Comparison of ENCODE assay signal across 1 cellular context in the genomic region with DNA sequence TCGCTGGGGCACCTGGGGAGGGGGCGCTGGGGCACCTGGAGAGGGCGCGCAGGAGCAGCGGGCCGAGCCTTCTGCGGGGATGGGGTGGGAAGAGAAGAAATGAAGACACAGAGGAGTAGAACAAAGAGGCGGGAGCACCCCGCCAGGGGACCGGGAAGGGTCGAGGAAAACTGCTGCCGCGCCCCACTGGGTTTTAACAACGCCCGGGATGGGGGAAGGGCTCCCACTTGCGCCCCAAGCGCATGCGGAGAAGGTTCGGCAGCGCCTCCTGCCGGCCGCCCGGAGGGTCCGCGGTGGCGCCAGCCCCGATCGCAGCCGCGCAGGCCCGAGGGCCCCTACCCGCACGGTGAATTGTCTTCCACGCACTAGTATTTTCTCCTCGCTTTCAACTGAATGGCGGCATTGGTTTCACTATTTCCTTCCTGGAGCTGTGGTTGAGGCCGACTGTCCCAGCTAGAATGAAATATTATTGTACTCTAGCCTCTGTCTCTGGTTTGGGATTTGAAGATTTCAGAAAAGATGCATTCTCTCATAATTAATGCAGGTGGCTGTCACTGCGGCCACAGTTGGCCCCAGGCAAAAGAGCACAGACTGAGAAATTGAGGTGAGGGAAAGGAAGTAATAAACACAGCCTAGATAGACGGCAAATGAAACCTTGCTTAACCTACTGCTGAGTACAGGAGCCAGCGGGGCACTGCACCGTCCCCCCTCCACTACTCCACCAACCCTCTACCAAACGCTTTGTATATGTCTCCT.
TF ChIP-seq lines count a peak whose summit lies in the region.

No MANE protein-coding gene starts in this region.

TF ChIP-seq in K562, 482 proteins besides CTCF, POLR2A, EP300 and RAD21 (continued from another document and continues in another):
- TF ChIP-seq USF2 (CRISPR knock-in tag; IDR thresholded peaks at IDR 0.05) (no peak), MYBL2 (IDR thresholded peaks at IDR 0.05; ENCODE audit: low read depth) (no peak), MYBL2 (CRISPR knock-in tag; IDR thresholded peaks at IDR 0.05; ENCODE audit: borderline replicate concordance) (no peak), CREBBP (IDR thresholded peaks at IDR 0.05; ENCODE audit: low read depth, low read length) (no peak), TEAD4 (IDR thresholded peaks at IDR 0.05; ENCODE audit: low read length) (no peak), TEAD4 (CRISPR knock-in tag; IDR thresholded peaks at IDR 0.05; ENCODE audit: borderline replicate concordance) (no peak), XRCC4 (IDR thresholded peaks at IDR 0.05; ENCODE audit: extremely low read depth, insufficient read depth, insufficient read length) (no peak), TAF15 (IDR thresholded peaks at IDR 0.05; ENCODE audit: low read depth, low read length) (no peak), MIER1 (IDR thresholded peaks at IDR 0.05; ENCODE audit: low read depth) (no peak), HDAC6 (IDR thresholded peaks at IDR 0.05; ENCODE audit: low read depth, low read length) (no peak), KDM4B (IDR thresholded peaks at IDR 0.05; ENCODE audit: borderline replicate concordance in 2 of 2, low read depth in 1 of 2) (peak in 1 of 2 experiments; percentile 31; a peak in 1 of 4 replicates), AFF1 (IDR thresholded peaks at IDR 0.05; ENCODE audit: low read depth in 1 of 2, partially characterized antibody in 2 of 2) (no peak), TCF7L2 (IDR thresholded peaks at IDR 0.05; ENCODE audit: low read depth, low read length) (no peak), NFIC (IDR thresholded peaks at IDR 0.05) (no peak), ELF2 (CRISPR knock-in tag; IDR thresholded peaks at IDR 0.05) (no peak), EZH2 (IDR thresholded peaks at IDR 0.05; ENCODE audit: borderline replicate concordance, low read depth, low read length) (no peak), CREB1 (IDR thresholded peaks at IDR 0.05) (no peak), CREB1 (CRISPR knock-in tag; IDR thresholded peaks at IDR 0.05) (no peak), NFATC3 (IDR thresholded peaks at IDR 0.05) (no peak), SAFB (IDR thresholded peaks at IDR 0.05; ENCODE audit: borderline replicate concordance, low read depth, low read length) (0 out of 2 replicates have a peak, but pooled peaks have one; percentile 43), HMG20A (CRISPR knock-in tag; conservative IDR thresholded peaks at IDR 0.05) (no peak), RBM39 (optimal IDR thresholded peaks at IDR 0.05; ENCODE audit: low read depth, low read length) (peak; percentile 34), KHSRP (IDR thresholded peaks at IDR 0.05) (no peak), SMC3 (conservative IDR thresholded peaks at IDR 0.05; ENCODE audit: insufficient read depth, low read depth, low read length) (peak; percentile 64), MTA2 (IDR thresholded peaks at IDR 0.05; ENCODE audit: low read depth) (no peak), TEAD2 (tag; IDR thresholded peaks at IDR 0.05) (no peak), ZNF134 (CRISPR knock-in tag; conservative IDR thresholded peaks at IDR 0.05) (no peak), CREM (IDR thresholded peaks at IDR 0.05; ENCODE audit: low read depth) (peak; percentile 63; the same call in 1 of the 2 replicates), ESRRA (IDR thresholded peaks at IDR 0.05; ENCODE audit: borderline replicate concordance, low read depth) (peak; percentile 70; the same call in 1 of the 2 replicates), GATA2 (CRISPR knock-in tag; IDR thresholded peaks at IDR 0.05) (no peak), DPF2 (IDR thresholded peaks at IDR 0.05) (peak; percentile 12; the same call in 1 of the 2 replicates), ZC3H4 (CRISPR knock-in tag; IDR thresholded peaks at IDR 0.05; ENCODE audit: borderline replicate concordance) (no peak), ZNF224 (CRISPR knock-in tag; IDR thresholded peaks at IDR 0.05) (no peak), ELF1 (tag; IDR thresholded peaks at IDR 0.05) (0 out of 2 replicates have a peak, but pooled peaks have one; percentile 18), ZNF274 (IDR thresholded peaks at IDR 0.05; ENCODE audit: borderline replicate concordance, low read depth, low read length) (no peak; the same call in 1 of the 2 replicates), ZNF184 (CRISPR knock-in tag; IDR thresholded peaks at IDR 0.05) (no peak), MBD2 (IDR thresholded peaks at IDR 0.05; ENCODE audit: borderline replicate concordance, low read depth) (no peak), XRCC3 (IDR thresholded peaks at IDR 0.05) (no peak), ZBTB1 (CRISPR knock-in tag; IDR thresholded peaks at IDR 0.05; ENCODE audit: borderline replicate concordance, low read depth) (no peak), SRF (CRISPR knock-in tag; IDR thresholded peaks at IDR 0.05) (no peak), ZSCAN32 (CRISPR knock-in tag; IDR thresholded peaks at IDR 0.05) (no peak), ATF2 (CRISPR knock-in tag; IDR thresholded peaks at IDR 0.05) (no peak)
- TF ChIP-seq, protein P1, sequence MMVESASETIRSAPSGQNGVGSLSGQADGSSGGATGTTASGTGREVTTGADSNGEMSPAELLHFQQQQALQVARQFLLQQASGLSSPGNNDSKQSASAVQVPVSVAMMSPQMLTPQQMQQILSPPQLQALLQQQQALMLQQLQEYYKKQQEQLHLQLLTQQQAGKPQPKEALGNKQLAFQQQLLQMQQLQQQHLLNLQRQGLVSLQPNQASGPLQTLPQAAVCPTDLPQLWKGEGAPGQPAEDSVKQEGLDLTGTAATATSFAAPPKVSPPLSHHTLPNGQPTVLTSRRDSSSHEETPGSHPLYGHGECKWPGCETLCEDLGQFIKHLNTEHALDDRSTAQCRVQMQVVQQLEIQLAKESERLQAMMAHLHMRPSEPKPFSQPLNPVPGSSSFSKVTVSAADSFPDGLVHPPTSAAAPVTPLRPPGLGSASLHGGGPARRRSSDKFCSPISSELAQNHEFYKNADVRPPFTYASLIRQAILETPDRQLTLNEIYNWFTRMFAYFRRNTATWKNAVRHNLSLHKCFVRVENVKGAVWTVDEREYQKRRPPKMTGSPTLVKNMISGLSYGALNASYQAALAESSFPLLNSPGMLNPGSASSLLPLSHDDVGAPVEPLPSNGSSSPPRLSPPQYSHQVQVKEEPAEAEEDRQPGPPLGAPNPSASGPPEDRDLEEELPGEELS (CRISPR knock-in tag; IDR thresholded peaks at IDR 0.05; ENCODE audit: borderline replicate concordance) = no peak
- TF ChIP-seq, protein P2, sequence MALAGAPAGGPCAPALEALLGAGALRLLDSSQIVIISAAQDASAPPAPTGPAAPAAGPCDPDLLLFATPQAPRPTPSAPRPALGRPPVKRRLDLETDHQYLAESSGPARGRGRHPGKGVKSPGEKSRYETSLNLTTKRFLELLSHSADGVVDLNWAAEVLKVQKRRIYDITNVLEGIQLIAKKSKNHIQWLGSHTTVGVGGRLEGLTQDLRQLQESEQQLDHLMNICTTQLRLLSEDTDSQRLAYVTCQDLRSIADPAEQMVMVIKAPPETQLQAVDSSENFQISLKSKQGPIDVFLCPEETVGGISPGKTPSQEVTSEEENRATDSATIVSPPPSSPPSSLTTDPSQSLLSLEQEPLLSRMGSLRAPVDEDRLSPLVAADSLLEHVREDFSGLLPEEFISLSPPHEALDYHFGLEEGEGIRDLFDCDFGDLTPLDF (CRISPR knock-in tag; IDR thresholded peaks at IDR 0.05) = no peak
- TF ChIP-seq, protein P3, sequence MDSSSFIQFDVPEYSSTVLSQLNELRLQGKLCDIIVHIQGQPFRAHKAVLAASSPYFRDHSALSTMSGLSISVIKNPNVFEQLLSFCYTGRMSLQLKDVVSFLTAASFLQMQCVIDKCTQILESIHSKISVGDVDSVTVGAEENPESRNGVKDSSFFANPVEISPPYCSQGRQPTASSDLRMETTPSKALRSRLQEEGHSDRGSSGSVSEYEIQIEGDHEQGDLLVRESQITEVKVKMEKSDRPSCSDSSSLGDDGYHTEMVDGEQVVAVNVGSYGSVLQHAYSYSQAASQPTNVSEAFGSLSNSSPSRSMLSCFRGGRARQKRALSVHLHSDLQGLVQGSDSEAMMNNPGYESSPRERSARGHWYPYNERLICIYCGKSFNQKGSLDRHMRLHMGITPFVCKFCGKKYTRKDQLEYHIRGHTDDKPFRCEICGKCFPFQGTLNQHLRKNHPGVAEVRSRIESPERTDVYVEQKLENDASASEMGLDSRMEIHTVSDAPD (CRISPR knock-in tag; IDR thresholded peaks at IDR 0.05) = no peak
- TF ChIP-seq, protein P4, sequence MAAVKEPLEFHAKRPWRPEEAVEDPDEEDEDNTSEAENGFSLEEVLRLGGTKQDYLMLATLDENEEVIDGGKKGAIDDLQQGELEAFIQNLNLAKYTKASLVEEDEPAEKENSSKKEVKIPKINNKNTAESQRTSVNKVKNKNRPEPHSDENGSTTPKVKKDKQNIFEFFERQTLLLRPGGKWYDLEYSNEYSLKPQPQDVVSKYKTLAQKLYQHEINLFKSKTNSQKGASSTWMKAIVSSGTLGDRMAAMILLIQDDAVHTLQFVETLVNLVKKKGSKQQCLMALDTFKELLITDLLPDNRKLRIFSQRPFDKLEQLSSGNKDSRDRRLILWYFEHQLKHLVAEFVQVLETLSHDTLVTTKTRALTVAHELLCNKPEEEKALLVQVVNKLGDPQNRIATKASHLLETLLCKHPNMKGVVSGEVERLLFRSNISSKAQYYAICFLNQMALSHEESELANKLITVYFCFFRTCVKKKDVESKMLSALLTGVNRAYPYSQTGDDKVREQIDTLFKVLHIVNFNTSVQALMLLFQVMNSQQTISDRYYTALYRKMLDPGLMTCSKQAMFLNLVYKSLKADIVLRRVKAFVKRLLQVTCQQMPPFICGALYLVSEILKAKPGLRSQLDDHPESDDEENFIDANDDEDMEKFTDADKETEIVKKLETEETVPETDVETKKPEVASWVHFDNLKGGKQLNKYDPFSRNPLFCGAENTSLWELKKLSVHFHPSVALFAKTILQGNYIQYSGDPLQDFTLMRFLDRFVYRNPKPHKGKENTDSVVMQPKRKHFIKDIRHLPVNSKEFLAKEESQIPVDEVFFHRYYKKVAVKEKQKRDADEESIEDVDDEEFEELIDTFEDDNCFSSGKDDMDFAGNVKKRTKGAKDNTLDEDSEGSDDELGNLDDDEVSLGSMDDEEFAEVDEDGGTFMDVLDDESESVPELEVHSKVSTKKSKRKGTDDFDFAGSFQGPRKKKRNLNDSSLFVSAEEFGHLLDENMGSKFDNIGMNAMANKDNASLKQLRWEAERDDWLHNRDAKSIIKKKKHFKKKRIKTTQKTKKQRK (IDR thresholded peaks at IDR 0.05; ENCODE audit: borderline replicate concordance, low read depth, low read length) = no peak
- TF ChIP-seq, protein P5, sequence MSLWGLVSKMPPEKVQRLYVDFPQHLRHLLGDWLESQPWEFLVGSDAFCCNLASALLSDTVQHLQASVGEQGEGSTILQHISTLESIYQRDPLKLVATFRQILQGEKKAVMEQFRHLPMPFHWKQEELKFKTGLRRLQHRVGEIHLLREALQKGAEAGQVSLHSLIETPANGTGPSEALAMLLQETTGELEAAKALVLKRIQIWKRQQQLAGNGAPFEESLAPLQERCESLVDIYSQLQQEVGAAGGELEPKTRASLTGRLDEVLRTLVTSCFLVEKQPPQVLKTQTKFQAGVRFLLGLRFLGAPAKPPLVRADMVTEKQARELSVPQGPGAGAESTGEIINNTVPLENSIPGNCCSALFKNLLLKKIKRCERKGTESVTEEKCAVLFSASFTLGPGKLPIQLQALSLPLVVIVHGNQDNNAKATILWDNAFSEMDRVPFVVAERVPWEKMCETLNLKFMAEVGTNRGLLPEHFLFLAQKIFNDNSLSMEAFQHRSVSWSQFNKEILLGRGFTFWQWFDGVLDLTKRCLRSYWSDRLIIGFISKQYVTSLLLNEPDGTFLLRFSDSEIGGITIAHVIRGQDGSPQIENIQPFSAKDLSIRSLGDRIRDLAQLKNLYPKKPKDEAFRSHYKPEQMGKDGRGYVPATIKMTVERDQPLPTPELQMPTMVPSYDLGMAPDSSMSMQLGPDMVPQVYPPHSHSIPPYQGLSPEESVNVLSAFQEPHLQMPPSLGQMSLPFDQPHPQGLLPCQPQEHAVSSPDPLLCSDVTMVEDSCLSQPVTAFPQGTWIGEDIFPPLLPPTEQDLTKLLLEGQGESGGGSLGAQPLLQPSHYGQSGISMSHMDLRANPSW (CRISPR knock-in tag; IDR thresholded peaks at IDR 0.05) = 0 out of 2 replicates have a peak, but pooled peaks have one; percentile 68
